ENCODE assay signal across 1 cellular context in genomic region chr17:21460358-21460757, GRCh38.
TF ChIP-seq lines count a peak whose summit lies in the region.

No MANE protein-coding gene starts in this region.

TF ChIP-seq in H1, 55 proteins besides CTCF, POLR2A, EP300 and RAD21:
- no peak for TF ChIP-seq ZNF274 (IDR thresholded peaks at IDR 0.05; ENCODE audit: borderline replicate concordance, extremely low read depth, low read length)
- no peak for TF ChIP-seq HDAC6 (IDR thresholded peaks at IDR 0.05; ENCODE audit: low read depth, low read length)
- no peak for TF ChIP-seq RNF2 (IDR thresholded peaks at IDR 0.05; ENCODE audit: borderline replicate concordance, low read depth, low read length, missing control alignments, poor library complexity, severe bottlenecking)
- TF ChIP-seq TBP (IDR thresholded peaks at IDR 0.05; ENCODE audit: low read depth, low read length) = no peak
- TF ChIP-seq GABPA (IDR thresholded peaks at IDR 0.05; ENCODE audit: borderline replicate concordance, insufficient read depth, low read length) = no peak
- no peak for TF ChIP-seq TEAD4 (IDR thresholded peaks at IDR 0.05; ENCODE audit: low read depth, low read length)
